Comparison of ENCODE assay signal across 9 cellular contexts in the genomic region with DNA sequence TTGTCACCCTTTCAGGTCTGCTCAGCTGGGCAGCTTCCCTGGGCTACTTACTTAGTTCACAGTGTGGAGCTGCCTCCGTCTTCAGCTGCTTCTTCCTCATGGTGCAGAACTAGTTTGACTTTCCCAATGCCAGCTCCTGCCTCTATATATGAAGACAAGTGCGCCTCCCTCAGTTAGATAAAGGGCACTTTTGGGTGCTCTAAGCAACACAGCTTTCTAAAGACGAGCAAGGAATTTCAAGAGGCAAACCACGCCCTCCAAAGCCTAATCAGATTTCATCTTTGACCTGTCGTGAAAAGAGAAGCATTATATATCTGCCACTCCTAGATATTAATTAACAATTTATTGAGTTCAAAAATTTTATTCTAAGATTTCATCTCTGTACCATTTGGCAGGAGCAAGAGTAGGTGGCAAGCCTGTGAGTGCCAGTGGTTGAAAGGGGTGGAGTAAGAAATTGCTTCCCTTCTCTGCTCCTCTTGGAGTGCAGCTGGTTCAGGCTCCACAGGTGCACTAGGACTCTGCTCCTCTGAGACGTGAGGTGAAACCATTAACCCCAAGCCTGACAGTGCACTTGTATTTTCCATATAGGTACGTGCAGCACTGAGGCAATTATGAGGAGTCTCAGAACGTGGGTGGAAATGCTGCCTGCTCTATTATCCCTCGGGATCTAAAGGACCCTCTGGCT. TPM values are rescaled to one million over a fixed set of nuclear protein-coding genes. Genes with fewer than 3 reads are reported as not detected.
A peak's percentile ranks its signal among the peaks of the same experiment; 100 is the strongest.
DNase-seq lines count a peak whose midpoint lies in the region; ATAC-seq, FAIRE-seq and TF ChIP-seq lines count a peak whose summit lies in the region.
"Had no signal": no experiment of that assay in that cellular context is flagged by ENCODE, and none has a peak within 500 bp of the region (broad histone marks: within the 10 kb centered on the region; RNA-seq: fewer than 3 reads in every experiment).

No MANE protein-coding gene starts in this region.

- TF ChIP-seq CTCF in OCI-LY3 (IDR thresholded peaks at IDR 0.05; ENCODE audit: low read depth, low read length), result peak; percentile 76

- DNase-seq in DMS53 treated with DMSO at 0.1 percent for 48 hours (lab: John Stamatoyannopoulos, UW; ENCODE audit: unreplicated experiment) (peak; percentile 23), HTR-8/SVneo (ENCODE audit: insufficient read length, low spot score) (peak; percentile 65), cerebellar cortex (ENCODE audit: low spot score) (peak; percentile 64), mucosa of gallbladder (ENCODE audit: low spot score) (peak; percentile 60)

- H3K4me2 ChIP-seq in OCI-LY3 (ENCODE audit: low read length), result peak overlapping the region; percentile 61

- no peak overlapping the region for H3K27ac ChIP-seq in OCI-LY3 (ENCODE audit: low read length)

- H4K20me1 ChIP-seq in OCI-LY3 (ENCODE audit: insufficient read depth, low read length), result no peaks in the 10 kb centered on the region

- no peak overlapping the region for H3K9ac ChIP-seq in OCI-LY3 (ENCODE audit: low read length)

- peaks cover 29% of the 10 kb centered on the region for H3K79me2 ChIP-seq in OCI-LY3 (ENCODE audit: low read length)

- 0 out of 2 replicates have a peak overlapping the region, but pooled peaks have one; percentile 19 for H2AFZ ChIP-seq in OCI-LY3 (ENCODE audit: low read depth, low read length)

- H3K36me3 ChIP-seq in OCI-LY3 (replicated peaks; ENCODE audit: low read depth, low read length), result peaks cover 4% of the 10 kb centered on the region
- H3K36me3 ChIP-seq: pancreas had no signal

- H3K9me3 ChIP-seq in OCI-LY3 (ENCODE audit: insufficient read depth, low read length), result no peaks in the 10 kb centered on the region
- H3K9me3 ChIP-seq: pancreas had no signal

- peaks cover 28% of the 10 kb centered on the region for H3K4me1 ChIP-seq in OCI-LY3 (ENCODE audit: low read length)

- peaks cover 4% of the 10 kb centered on the region; the same call in 1 of the 2 replicates for H3K27me3 ChIP-seq in OCI-LY3 (ENCODE audit: low read depth, low read length)
- H3K27me3 ChIP-seq: pancreas had no signal

- H3K4me3 ChIP-seq in OCI-LY3 (ENCODE audit: low read length), result peak overlapping the region; percentile 53
- H3K4me3 ChIP-seq: pancreas had no signal

- FAIRE-seq in HTR-8/SVneo (lab: Jason Lieb, UNC), result no peak
- FAIRE-seq: pancreas had no signal

- ATAC-seq in HG03378 (IDR thresholded peaks at IDR 0.05; ENCODE audit: unreplicated experiment) (no peak), GM21723 (IDR thresholded peaks at IDR 0.05; ENCODE audit: unreplicated experiment) (no peak), GM21367 (IDR thresholded peaks at IDR 0.05; ENCODE audit: unreplicated experiment) (no peak)
- ATAC-seq: pancreas had no signal

RNA-seq across cellular contexts. Expression of a gene that starts 2.1 kb away (rescaled TPM):
- total RNA-seq in mucosa of gallbladder, result 56.1 TPM

RNA-seq across cellular contexts. Expression of a gene that starts 19.9 kb away (rescaled TPM):
- 64.0 TPM for total RNA-seq in mucosa of gallbladder

RNA-seq across cellular contexts. Expression of a gene that starts 55.1 kb away (rescaled TPM):
- 32.5 TPM for total RNA-seq in mucosa of gallbladder
